16 cellular contexts compared by ENCODE assay signal in genomic region chr5:51388488-51389325, GRCh38.
DNase-seq lines count a peak whose midpoint lies in the region; ATAC-seq, FAIRE-seq and TF ChIP-seq lines count a peak whose summit lies in the region.
"Had no signal": no experiment of that assay in that cellular context is flagged by ENCODE, and none has a peak within 500 bp of the region (broad histone marks: within the 10 kb centered on the region; RNA-seq: fewer than 3 reads in every experiment).

No MANE protein-coding gene starts in this region.

- no peak overlapping the region for H3K9ac ChIP-seq in iPS-15b (ENCODE audit: low read depth, low read length)
- H3K9ac ChIP-seq: BLaER1 treated with 17β-estradiol and CSF1 and Interleukin-3, amounts not matched to agents 10 nM and 100 nM had no signal

- FAIRE-seq in H54 (lab: Jason Lieb, UNC), result no peak
- FAIRE-seq: urothelium cell line had no signal

- no peak for TF ChIP-seq CTCF in HFF-Myc (IDR thresholded peaks at IDR 0.05; ENCODE audit: low read depth, low read length, missing control alignments)
- no peak for TF ChIP-seq CTCF in retinal pigment epithelial cell (conservative IDR thresholded peaks at IDR 0.05; ENCODE audit: low read depth, low read length)

- no peak for DNase-seq in HFF-Myc (ENCODE audit: extremely low read depth, low read depth)
- peak; percentile 49 for DNase-seq in NCI-H748 treated with DMSO at 0.1 percent for 48 hours (lab: John Stamatoyannopoulos, UW)
- DNase-seq in retinal pigment epithelial cell (ENCODE audit: low read depth), result no peak
- DNase-seq in NCI-H510A (lab: John Stamatoyannopoulos, UW), result no peak
- DNase-seq in H54 (ENCODE audit: insufficient read length, low spot score), result no peak
- DNase-seq: activated CD4-positive, alpha-beta memory T cell treated with anti-CD3 and anti-CD28 coated beads for 36 hours; dermis blood vessel endothelial cell; DMS153; hippocampal formation; MM.1S had no signal

- no peak for ATAC-seq in GM19452 (IDR thresholded peaks at IDR 0.05; ENCODE audit: unreplicated experiment)
- ATAC-seq: natural killer cell treated with Interleukin-12 subunit alpha and Interleukin-12 subunit beta and Interleukin-15 and Interleukin-18, amount 100 ng/mL, for 72 hours had no signal

- peaks cover 99% of the 10 kb centered on the region for H3K27me3 ChIP-seq in iPS-15b (ENCODE audit: control insufficient read depth, insufficient read depth, low read length)

- H3K4me1 ChIP-seq in iPS-15b (ENCODE audit: control insufficient read depth, insufficient read depth, low read length), result peaks cover 36% of the 10 kb centered on the region
- H3K4me1 ChIP-seq: SJSA1 had no signal

- H3K4me3 ChIP-seq in HFF-Myc (replicated peaks; ENCODE audit: low read depth, low read length) (peak overlapping the region; percentile 75), iPS-15b (ENCODE audit: low read depth, low read length) (peak overlapping the region; percentile 18), retinal pigment epithelial cell (ENCODE audit: low read length) (peak overlapping the region; percentile 14)
- H3K4me3 ChIP-seq: BLaER1 treated with 17β-estradiol and CSF1 and Interleukin-3, amounts not matched to agents 10 nM and 100 nM; SJSA1 had no signal

- TF ChIP-seq POLR2A in H54 (IDR thresholded peaks at IDR 0.05; ENCODE audit: low read depth, low read length), result no peak

- no peaks in the 10 kb centered on the region for H3K36me3 ChIP-seq in iPS-15b (ENCODE audit: control insufficient read depth, insufficient read depth, low read length)
- H3K36me3 ChIP-seq: BLaER1 treated with 17β-estradiol and CSF1 and Interleukin-3, amounts not matched to agents 10 nM and 100 nM; SJSA1 had no signal

- no peaks in the 10 kb centered on the region for H3K9me3 ChIP-seq in iPS-15b (ENCODE audit: control insufficient read depth, insufficient read depth, low read length)
- H3K9me3 ChIP-seq: SJSA1 had no signal

Comparison
In these comparisons a context has a peak if more than half of its experiments do, and no peak if none do; other contexts are left out.
1. H3K4me3 ChIP-seq: peak in every context shown above with its lines; median percentile 75 in HFF-Myc; 18 in iPS-15b; 14 in retinal pigment epithelial cell.